ENCODE assay signal across 8 cellular contexts in the genomic region with DNA sequence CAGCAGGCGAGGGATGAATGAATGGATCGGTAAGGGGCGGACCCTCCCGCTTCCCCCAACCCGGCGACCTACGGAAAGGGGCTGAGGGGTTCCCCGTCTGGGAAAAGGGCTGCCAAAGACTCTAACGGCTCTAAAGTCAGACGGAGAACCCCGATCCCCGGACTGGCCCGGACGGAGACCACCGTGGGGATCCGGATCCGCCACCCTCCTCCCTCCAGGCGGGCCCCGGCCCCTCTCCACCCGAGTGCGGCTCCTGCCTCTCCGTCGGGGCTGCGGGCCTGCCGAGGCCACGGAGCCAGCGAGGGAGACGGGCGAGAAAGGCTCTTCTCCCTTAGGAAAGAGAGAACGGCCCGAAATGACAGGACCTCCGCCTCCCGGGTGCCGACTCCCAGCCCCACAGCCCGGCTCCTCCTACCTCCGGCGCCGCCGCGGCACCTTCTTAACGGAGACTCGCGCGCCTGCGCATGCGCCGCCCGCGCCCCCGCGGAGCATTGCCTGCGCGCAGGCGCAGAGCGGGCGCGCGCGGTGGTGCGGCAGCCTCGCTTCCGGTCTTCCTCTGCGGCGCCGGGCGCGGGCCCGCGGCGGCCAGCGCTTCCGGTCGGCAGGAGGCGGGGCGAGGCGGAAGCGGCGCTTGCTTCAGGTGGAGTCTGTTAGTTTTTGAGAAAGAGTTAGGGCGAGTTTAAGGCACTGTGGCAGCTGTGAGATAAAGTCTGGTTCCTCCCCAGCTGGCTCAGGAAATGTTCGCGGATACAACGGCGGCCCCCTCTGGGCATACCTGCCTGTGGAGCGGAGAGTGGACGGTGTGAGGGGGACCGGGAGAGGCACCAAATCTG. TPM values are rescaled to one million over a fixed set of nuclear protein-coding genes. Genes with fewer than 3 reads are reported as not detected.
DNase-seq lines count a peak whose midpoint lies in the region; ATAC-seq and TF ChIP-seq lines count a peak whose summit lies in the region.

A gene with protein sequence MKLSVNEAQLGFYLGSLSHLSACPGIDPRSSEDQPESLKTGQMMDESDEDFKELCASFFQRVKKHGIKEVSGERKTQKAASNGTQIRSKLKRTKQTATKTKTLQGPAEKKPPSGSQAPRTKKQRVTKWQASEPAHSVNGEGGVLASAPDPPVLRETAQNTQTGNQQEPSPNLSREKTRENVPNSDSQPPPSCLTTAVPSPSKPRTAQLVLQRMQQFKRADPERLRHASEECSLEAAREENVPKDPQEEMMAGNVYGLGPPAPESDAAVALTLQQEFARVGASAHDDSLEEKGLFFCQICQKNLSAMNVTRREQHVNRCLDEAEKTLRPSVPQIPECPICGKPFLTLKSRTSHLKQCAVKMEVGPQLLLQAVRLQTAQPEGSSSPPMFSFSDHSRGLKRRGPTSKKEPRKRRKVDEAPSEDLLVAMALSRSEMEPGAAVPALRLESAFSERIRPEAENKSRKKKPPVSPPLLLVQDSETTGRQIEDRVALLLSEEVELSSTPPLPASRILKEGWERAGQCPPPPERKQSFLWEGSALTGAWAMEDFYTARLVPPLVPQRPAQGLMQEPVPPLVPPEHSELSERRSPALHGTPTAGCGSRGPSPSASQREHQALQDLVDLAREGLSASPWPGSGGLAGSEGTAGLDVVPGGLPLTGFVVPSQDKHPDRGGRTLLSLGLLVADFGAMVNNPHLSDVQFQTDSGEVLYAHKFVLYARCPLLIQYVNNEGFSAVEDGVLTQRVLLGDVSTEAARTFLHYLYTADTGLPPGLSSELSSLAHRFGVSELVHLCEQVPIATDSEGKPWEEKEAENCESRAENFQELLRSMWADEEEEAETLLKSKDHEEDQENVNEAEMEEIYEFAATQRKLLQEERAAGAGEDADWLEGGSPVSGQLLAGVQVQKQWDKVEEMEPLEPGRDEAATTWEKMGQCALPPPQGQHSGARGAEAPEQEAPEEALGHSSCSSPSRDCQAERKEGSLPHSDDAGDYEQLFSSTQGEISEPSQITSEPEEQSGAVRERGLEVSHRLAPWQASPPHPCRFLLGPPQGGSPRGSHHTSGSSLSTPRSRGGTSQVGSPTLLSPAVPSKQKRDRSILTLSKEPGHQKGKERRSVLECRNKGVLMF (N-terminal part only) (minus strand): TSS at position 462 of the 833 bp plus-strand sequence. CDS start 2,642 bp downstream, outside the sequence.

- H3K9me3 Mint-ChIP-seq in activated naive CD4-positive, alpha-beta T cell treated with anti-CD3 and anti-CD28 coated beads, Interleukin-2, amount 50 U/mL, for 72 hours: no peaks in the 10 kb centered on the region
- H3K9me3 Mint-ChIP-seq in osteocyte (ENCODE audit: unreplicated experiment): no peaks in the 10 kb centered on the region

- intact Hi-C loops in Right ventricle myocardium inferior (cut with DNase I): loop anchor here (1.0 kb wide), 1 partner anchor 84 kb away; no protein-coding TSS in a partner anchor

- DNase-seq in NCI-H1105 treated with DMSO at 0.1 percent for 48 hours (lab: John Stamatoyannopoulos, UW): peak; percentile 80
- peak; percentile 93 for DNase-seq in SKM-1 treated with dmso at 0.1 percent for 144 hours (lab: John Stamatoyannopoulos, UW; ENCODE audit: unreplicated experiment)
- peak; percentile 95 to 96 for DNase-seq in activated naive CD4-positive, alpha-beta T cell treated with anti-CD3 and anti-CD28 coated beads, Interleukin-2, amount 50 U/mL, for 72 hours (ENCODE audit: low spot score in 2 of 2)
- peak; percentile 96 for DNase-seq in Right ventricle myocardium inferior (ENCODE audit: missing footprints)
- peak; percentile 98 for DNase-seq in osteocyte (ENCODE audit: extremely low spot score, unreplicated experiment)
- peak; percentile 43 for DNase-seq in thoracic aorta (ENCODE audit: low spot score)

- H3K4me1 ChIP-seq in thoracic aorta (ENCODE audit: control insufficient read depth in 1 of 2, low read depth in 2 of 2): peaks cover 13 to 21% of the 10 kb centered on the region in 2 donors

- H3K27ac ChIP-seq in thoracic aorta: peak within 1 kb of the TSS; percentile 64 to 80

- H3K4me3 ChIP-seq in thoracic aorta: peak within 1 kb of the TSS; percentile 95

- no peaks in the 10 kb centered on the region for H3K27me3 ChIP-seq in thoracic aorta (replicated peaks; ENCODE audit: insufficient read depth)

- H3K4me3 Mint-ChIP-seq in osteocyte (ENCODE audit: unreplicated experiment): peak within 1 kb of the TSS; percentile 99

- no peaks in the 10 kb centered on the region for H3K36me3 ChIP-seq in thoracic aorta

- H3K27me3 Mint-ChIP-seq in osteocyte (ENCODE audit: unreplicated experiment): no peaks in the 10 kb centered on the region

- peak within 1 kb of the TSS; percentile 97 to 99 for H3K27ac Mint-ChIP-seq in activated naive CD4-positive, alpha-beta T cell treated with anti-CD3 and anti-CD28 coated beads, Interleukin-2, amount 50 U/mL, for 72 hours
- H3K27ac Mint-ChIP-seq in osteocyte (ENCODE audit: unreplicated experiment): peak within 1 kb of the TSS; percentile 97

- peaks cover 28% of the 10 kb centered on the region for H3K4me1 Mint-ChIP-seq in osteocyte (ENCODE audit: unreplicated experiment)

- H3K9me3 ChIP-seq in thoracic aorta: no peaks in the 10 kb centered on the region

- peaks cover 24 to 32% of the 10 kb centered on the region in 2 donors for H3K36me3 Mint-ChIP-seq in activated naive CD4-positive, alpha-beta T cell treated with anti-CD3 and anti-CD28 coated beads, Interleukin-2, amount 50 U/mL, for 72 hours
- peaks cover 6% of the 10 kb centered on the region for H3K36me3 Mint-ChIP-seq in osteocyte (ENCODE audit: unreplicated experiment)

- ATAC-seq in HG02678 (IDR thresholded peaks at IDR 0.05; ENCODE audit: unreplicated experiment) (peak; percentile 93), Right ventricle myocardium inferior (peak; percentile 98), thoracic aorta (ENCODE audit: insufficient number of reproducible peaks, low FRiP score, low read depth) (peak; percentile 86)
- ATAC-seq in activated naive CD4-positive, alpha-beta T cell treated with anti-CD3 and anti-CD28 coated beads, Interleukin-2, amount 50 U/mL, for 72 hours: peak; percentile 92 to 93

- no peak for TF ChIP-seq CTCF in osteocyte (IDR thresholded peaks at IDR 0.05)
- no peak for TF ChIP-seq CTCF in thoracic aorta (IDR thresholded peaks at IDR 0.05)

- peak; percentile 87 for TF ChIP-seq POLR2A in GM10847 (IDR thresholded peaks at IDR 0.05; ENCODE audit: extremely low read depth, insufficient read length)

RNA-seq across cellular contexts. Expression of the gene that starts here (rescaled TPM):
- total RNA-seq in activated naive CD4-positive, alpha-beta T cell treated with anti-CD3 and anti-CD28 coated beads, Interleukin-2, amount 50 U/mL, for 72 hours: 10 to 100 TPM; 12.7 to 19.7 TPM
- 3.3 TPM for total RNA-seq in Right ventricle myocardium inferior
- total RNA-seq in osteocyte: 7.1 and 8.4 TPM in 2 replicates
- 1 to 10 TPM; 6.9 to 7.8 TPM for total RNA-seq in thoracic aorta

Comparison
In these comparisons a context has a peak if more than half of its experiments do, and no peak if none do; other contexts are left out.
1. Peak in every context shown above with its lines: DNase-seq, ATAC-seq, H3K4me3 ChIP-seq and H3K27ac ChIP-seq.
2. DNase-seq: peak in every context shown above with its lines; median percentile 98 in osteocyte; 96 in Right ventricle myocardium inferior; 96 in activated naive CD4-positive, alpha-beta T cell treated with anti-CD3 and anti-CD28 coated beads, Interleukin-2, amount 50 U/mL, for 72 hours; 93 in SKM-1 treated with dmso at 0.1 percent for 144 hours; 80 in NCI-H1105 treated with DMSO at 0.1 percent for 48 hours; 43 in thoracic aorta.